21 cellular contexts compared by ENCODE assay signal in genomic region chr3:194212021-194212868, GRCh38.
DNase-seq lines count a peak whose midpoint lies in the region; ATAC-seq and TF ChIP-seq lines count a peak whose summit lies in the region.
"Had no signal": no experiment of that assay in that cellular context is flagged by ENCODE, and none has a peak within 500 bp of the region (broad histone marks: within the 10 kb centered on the region; RNA-seq: fewer than 3 reads in every experiment).

No MANE protein-coding gene starts in this region.

- no peak overlapping the region for H3K27ac Mint-ChIP-seq in activated T-helper 1 cell treated with anti-CD3 and anti-CD28 coated beads, Interleukin-12 subunit alpha, Interleukin-12 subunit beta, Interleukin-2, Interleukin-4 antibody, amounts not matched to agents 30 ng/mL and 10 ng/mL and 1 ng/mL, durations not matched to agents 14 hours and 24 hours and 36 hours
- H3K27ac Mint-ChIP-seq: activated naive CD8-positive, alpha-beta T cell; dendritic cell treated with granulocyte-macrophage colony-stimulating factor and Interleukin-4, amounts not matched to agents 40 ng/mL and 50 ng/mL, for 4 days; naive B cell had no signal

- no peaks in the 10 kb centered on the region for H3K4me1 Mint-ChIP-seq in activated T-helper 1 cell treated with anti-CD3 and anti-CD28 coated beads, Interleukin-12 subunit alpha, Interleukin-12 subunit beta, Interleukin-2, Interleukin-4 antibody, amounts not matched to agents 30 ng/mL and 10 ng/mL and 1 ng/mL, durations not matched to agents 14 hours and 24 hours and 36 hours (ENCODE audit: low read depth)
- H3K4me1 Mint-ChIP-seq: naive B cell had no signal

- H3K9me3 ChIP-seq in HUES64 (ENCODE audit: insufficient read depth, low read depth, low read length) (no peaks in the 10 kb centered on the region), iPS-18a (ENCODE audit: control insufficient read depth, low read depth, low read length) (no peaks in the 10 kb centered on the region)
- H3K9me3 ChIP-seq: BE2C, suprapubic skin had no signal

- peak; percentile 67 for DNase-seq in retina
- no peak for DNase-seq in Ammon's horn (ENCODE audit: low spot score)
- DNase-seq in activated T-helper 1 cell treated with anti-CD3 and anti-CD28 coated beads, Interleukin-12 subunit alpha, Interleukin-12 subunit beta, Interleukin-2, Interleukin-4 antibody, amounts not matched to agents 30 ng/mL and 10 ng/mL and 1 ng/mL, durations not matched to agents 14 hours and 24 hours and 36 hours (ENCODE audit: low spot score), result no peak
- DNase-seq: activated CD4-positive, CD25-positive, alpha-beta regulatory T cell; brain microvascular endothelial cell; Calu3; GF-D8; left ventricle myocardium superior; naive B cell; NCI-H1694 treated with DMSO at 0.1 percent for 48 hours; NCI-H510A treated with DMSO at 0.1 percent for 48 hours; SHP77 treated with DMSO at 0.1 percent for 48 hours had no signal

- H3K9ac ChIP-seq in HUES64 (ENCODE audit: low read depth, low read length) (peak overlapping the region; percentile 45), iPS-18a (ENCODE audit: low read length) (peak overlapping the region; percentile 60)

- WGBS in HUES64, result 22% methylated on average over 11 of the region's 14 CpGs

- H3K27me3 Mint-ChIP-seq in activated T-helper 1 cell treated with anti-CD3 and anti-CD28 coated beads, Interleukin-12 subunit alpha, Interleukin-12 subunit beta, Interleukin-2, Interleukin-4 antibody, amounts not matched to agents 30 ng/mL and 10 ng/mL and 1 ng/mL, durations not matched to agents 14 hours and 24 hours and 36 hours (ENCODE audit: insufficient read depth), result peaks cover 9% of the 10 kb centered on the region

- H3K27ac ChIP-seq in HUES64 (ENCODE audit: low read depth, low read length), result peak overlapping the region; percentile 91
- peak overlapping the region; percentile 78 for H3K27ac ChIP-seq in iPS-18a (ENCODE audit: low read length)
- H3K27ac ChIP-seq: brain microvascular endothelial cell, suprapubic skin had no signal

- H3K27me3 ChIP-seq in HUES64 (ENCODE audit: insufficient read depth, low read length), result no peaks in the 10 kb centered on the region
- H3K27me3 ChIP-seq in iPS-18a (ENCODE audit: control insufficient read depth, insufficient read depth, low read length), result no peaks in the 10 kb centered on the region
- H3K27me3 ChIP-seq: BE2C, suprapubic skin had no signal

- peak overlapping the region; percentile 11; the same call in 1 of the 2 replicates for H3K4me3 ChIP-seq in HUES64 (ENCODE audit: low read length)
- H3K4me3 ChIP-seq in iPS-18a (ENCODE audit: low read length), result peak overlapping the region; percentile 46
- H3K4me3 ChIP-seq: suprapubic skin had no signal

- H3K9me3 Mint-ChIP-seq in activated T-helper 1 cell treated with anti-CD3 and anti-CD28 coated beads, Interleukin-12 subunit alpha, Interleukin-12 subunit beta, Interleukin-2, Interleukin-4 antibody, amounts not matched to agents 30 ng/mL and 10 ng/mL and 1 ng/mL, durations not matched to agents 14 hours and 24 hours and 36 hours, result no peaks in the 10 kb centered on the region
- H3K9me3 Mint-ChIP-seq: dendritic cell treated with granulocyte-macrophage colony-stimulating factor and Interleukin-4, amounts not matched to agents 40 ng/mL and 50 ng/mL, for 4 days; naive B cell had no signal

- H3K4me3 Mint-ChIP-seq in activated T-helper 1 cell treated with anti-CD3 and anti-CD28 coated beads, Interleukin-12 subunit alpha, Interleukin-12 subunit beta, Interleukin-2, Interleukin-4 antibody, amounts not matched to agents 30 ng/mL and 10 ng/mL and 1 ng/mL, durations not matched to agents 14 hours and 24 hours and 36 hours, result no peak overlapping the region
- H3K4me3 Mint-ChIP-seq: activated naive CD8-positive, alpha-beta T cell; dendritic cell treated with granulocyte-macrophage colony-stimulating factor and Interleukin-4, amounts not matched to agents 40 ng/mL and 50 ng/mL, for 4 days; naive B cell had no signal

- intact Hi-C loops in activated T-helper 1 cell treated with anti-CD3 and anti-CD28 coated beads, Interleukin-12 subunit alpha, Interleukin-12 subunit beta, Interleukin-2, Interleukin-4 antibody, amounts not matched to agents 30 ng/mL and 10 ng/mL and 1 ng/mL, durations not matched to agents 14 hours and 24 hours and 36 hours (cut with micrococcal nuclease), result no loop called here

- no peaks in the 10 kb centered on the region for H3K36me3 ChIP-seq in HUES64 (ENCODE audit: insufficient read depth, low read length)
- no peaks in the 10 kb centered on the region for H3K36me3 ChIP-seq in iPS-18a (ENCODE audit: control insufficient read depth, low read depth, low read length)
- H3K36me3 ChIP-seq: BE2C, brain microvascular endothelial cell, suprapubic skin had no signal

- ATAC-seq in SK-N-SH treated with all-trans-retinoic acid at 6 μM for 48 hours (peak; percentile 19), GM21825 (IDR thresholded peaks at IDR 0.05; ENCODE audit: unreplicated experiment) (no peak)
- ATAC-seq: esophagus mucosa, left ventricle myocardium superior had no signal

- no peaks in the 10 kb centered on the region for H3K36me3 Mint-ChIP-seq in activated T-helper 1 cell treated with anti-CD3 and anti-CD28 coated beads, Interleukin-12 subunit alpha, Interleukin-12 subunit beta, Interleukin-2, Interleukin-4 antibody, amounts not matched to agents 30 ng/mL and 10 ng/mL and 1 ng/mL, durations not matched to agents 14 hours and 24 hours and 36 hours (ENCODE audit: low read depth)
- H3K36me3 Mint-ChIP-seq: activated naive CD8-positive, alpha-beta T cell; naive B cell had no signal

- H3K4me1 ChIP-seq in HUES64 (ENCODE audit: insufficient read depth, low read length), result peaks cover 28% of the 10 kb centered on the region
- peaks cover 38% of the 10 kb centered on the region for H3K4me1 ChIP-seq in iPS-18a (ENCODE audit: control insufficient read depth, low read depth, low read length)

TF ChIP-seq in SK-N-SH treated with all-trans-retinoic acid at 6 μM for 48 hours, 23 proteins besides CTCF, POLR2A, EP300 and RAD21 (continues in another document):
- TF ChIP-seq, protein P1, sequence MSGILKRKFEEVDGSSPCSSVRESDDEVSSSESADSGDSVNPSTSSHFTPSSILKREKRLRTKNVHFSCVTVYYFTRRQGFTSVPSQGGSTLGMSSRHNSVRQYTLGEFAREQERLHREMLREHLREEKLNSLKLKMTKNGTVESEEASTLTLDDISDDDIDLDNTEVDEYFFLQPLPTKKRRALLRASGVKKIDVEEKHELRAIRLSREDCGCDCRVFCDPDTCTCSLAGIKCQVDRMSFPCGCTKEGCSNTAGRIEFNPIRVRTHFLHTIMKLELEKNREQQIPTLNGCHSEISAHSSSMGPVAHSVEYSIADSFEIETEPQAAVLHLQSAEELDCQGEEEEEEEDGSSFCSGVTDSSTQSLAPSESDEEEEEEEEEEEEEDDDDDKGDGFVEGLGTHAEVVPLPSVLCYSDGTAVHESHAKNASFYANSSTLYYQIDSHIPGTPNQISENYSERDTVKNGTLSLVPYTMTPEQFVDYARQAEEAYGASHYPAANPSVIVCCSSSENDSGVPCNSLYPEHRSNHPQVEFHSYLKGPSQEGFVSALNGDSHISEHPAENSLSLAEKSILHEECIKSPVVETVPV (CRISPR knock-in tag; IDR thresholded peaks at IDR 0.05), result no peak
- TF ChIP-seq ISL1 (CRISPR knock-in tag; IDR thresholded peaks at IDR 0.05) (no peak), SNAI2 (CRISPR knock-in tag; IDR thresholded peaks at IDR 0.05) (no peak), ZC3H10 (CRISPR knock-in tag; IDR thresholded peaks at IDR 0.05) (no peak), TCF4 (CRISPR knock-in tag; IDR thresholded peaks at IDR 0.05; ENCODE audit: borderline replicate concordance) (no peak), ZFP30 (CRISPR knock-in tag; IDR thresholded peaks at IDR 0.05) (no peak), RARB (CRISPR knock-in tag; IDR thresholded peaks at IDR 0.05) (no peak)
- TF ChIP-seq, protein P2, sequence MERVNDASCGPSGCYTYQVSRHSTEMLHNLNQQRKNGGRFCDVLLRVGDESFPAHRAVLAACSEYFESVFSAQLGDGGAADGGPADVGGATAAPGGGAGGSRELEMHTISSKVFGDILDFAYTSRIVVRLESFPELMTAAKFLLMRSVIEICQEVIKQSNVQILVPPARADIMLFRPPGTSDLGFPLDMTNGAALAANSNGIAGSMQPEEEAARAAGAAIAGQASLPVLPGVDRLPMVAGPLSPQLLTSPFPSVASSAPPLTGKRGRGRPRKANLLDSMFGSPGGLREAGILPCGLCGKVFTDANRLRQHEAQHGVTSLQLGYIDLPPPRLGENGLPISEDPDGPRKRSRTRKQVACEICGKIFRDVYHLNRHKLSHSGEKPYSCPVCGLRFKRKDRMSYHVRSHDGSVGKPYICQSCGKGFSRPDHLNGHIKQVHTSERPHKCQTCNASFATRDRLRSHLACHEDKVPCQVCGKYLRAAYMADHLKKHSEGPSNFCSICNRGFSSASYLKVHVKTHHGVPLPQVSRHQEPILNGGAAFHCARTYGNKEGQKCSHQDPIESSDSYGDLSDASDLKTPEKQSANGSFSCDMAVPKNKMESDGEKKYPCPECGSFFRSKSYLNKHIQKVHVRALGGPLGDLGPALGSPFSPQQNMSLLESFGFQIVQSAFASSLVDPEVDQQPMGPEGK (CRISPR knock-in tag; IDR thresholded peaks at IDR 0.05; ENCODE audit: borderline replicate concordance), result no peak
- TF ChIP-seq, protein P3, sequence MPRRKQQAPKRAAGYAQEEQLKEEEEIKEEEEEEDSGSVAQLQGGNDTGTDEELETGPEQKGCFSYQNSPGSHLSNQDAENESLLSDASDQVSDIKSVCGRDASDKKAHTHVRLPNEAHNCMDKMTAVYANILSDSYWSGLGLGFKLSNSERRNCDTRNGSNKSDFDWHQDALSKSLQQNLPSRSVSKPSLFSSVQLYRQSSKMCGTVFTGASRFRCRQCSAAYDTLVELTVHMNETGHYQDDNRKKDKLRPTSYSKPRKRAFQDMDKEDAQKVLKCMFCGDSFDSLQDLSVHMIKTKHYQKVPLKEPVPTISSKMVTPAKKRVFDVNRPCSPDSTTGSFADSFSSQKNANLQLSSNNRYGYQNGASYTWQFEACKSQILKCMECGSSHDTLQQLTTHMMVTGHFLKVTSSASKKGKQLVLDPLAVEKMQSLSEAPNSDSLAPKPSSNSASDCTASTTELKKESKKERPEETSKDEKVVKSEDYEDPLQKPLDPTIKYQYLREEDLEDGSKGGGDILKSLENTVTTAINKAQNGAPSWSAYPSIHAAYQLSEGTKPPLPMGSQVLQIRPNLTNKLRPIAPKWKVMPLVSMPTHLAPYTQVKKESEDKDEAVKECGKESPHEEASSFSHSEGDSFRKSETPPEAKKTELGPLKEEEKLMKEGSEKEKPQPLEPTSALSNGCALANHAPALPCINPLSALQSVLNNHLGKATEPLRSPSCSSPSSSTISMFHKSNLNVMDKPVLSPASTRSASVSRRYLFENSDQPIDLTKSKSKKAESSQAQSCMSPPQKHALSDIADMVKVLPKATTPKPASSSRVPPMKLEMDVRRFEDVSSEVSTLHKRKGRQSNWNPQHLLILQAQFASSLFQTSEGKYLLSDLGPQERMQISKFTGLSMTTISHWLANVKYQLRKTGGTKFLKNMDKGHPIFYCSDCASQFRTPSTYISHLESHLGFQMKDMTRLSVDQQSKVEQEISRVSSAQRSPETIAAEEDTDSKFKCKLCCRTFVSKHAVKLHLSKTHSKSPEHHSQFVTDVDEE (CRISPR knock-in tag; IDR thresholded peaks at IDR 0.05), result no peak; the same call in 1 of the 2 replicates
